In the genomic region with DNA sequence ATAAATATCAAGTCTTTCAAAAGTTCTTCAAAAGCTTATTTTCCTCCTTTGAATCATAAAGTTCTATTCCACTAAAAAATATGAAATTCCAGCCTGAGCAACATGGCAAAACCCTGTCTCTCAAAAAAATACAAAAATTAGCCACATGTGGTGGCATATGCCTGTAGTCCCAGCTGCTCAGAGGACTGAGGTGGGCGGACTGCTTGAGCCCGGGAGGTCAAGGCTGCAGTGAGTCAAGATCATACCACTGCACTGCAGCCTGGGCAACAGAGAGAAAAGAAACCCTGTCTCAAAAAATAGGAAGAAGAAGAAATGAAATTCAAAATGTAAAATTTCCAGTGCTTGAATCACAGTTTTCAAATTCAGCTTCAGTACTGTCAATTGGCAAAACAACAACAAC, we compare ENCODE assay signal across 1 cellular context.
TF ChIP-seq lines count a peak whose summit lies in the region.

No MANE protein-coding gene starts in this region.

TF ChIP-seq in K562, 482 proteins besides CTCF, POLR2A, EP300 and RAD21:
- TF ChIP-seq ZC3H11A (IDR thresholded peaks at IDR 0.05; ENCODE audit: low read depth, low read length) (no peak), EGR1 (conservative IDR thresholded peaks at IDR 0.05) (peak; percentile 27; the same call in 1 of the 2 replicates), KAT8 (IDR thresholded peaks at IDR 0.05; ENCODE audit: low read depth) (no peak)
